15 cellular contexts compared by ENCODE assay signal in the genomic region with DNA sequence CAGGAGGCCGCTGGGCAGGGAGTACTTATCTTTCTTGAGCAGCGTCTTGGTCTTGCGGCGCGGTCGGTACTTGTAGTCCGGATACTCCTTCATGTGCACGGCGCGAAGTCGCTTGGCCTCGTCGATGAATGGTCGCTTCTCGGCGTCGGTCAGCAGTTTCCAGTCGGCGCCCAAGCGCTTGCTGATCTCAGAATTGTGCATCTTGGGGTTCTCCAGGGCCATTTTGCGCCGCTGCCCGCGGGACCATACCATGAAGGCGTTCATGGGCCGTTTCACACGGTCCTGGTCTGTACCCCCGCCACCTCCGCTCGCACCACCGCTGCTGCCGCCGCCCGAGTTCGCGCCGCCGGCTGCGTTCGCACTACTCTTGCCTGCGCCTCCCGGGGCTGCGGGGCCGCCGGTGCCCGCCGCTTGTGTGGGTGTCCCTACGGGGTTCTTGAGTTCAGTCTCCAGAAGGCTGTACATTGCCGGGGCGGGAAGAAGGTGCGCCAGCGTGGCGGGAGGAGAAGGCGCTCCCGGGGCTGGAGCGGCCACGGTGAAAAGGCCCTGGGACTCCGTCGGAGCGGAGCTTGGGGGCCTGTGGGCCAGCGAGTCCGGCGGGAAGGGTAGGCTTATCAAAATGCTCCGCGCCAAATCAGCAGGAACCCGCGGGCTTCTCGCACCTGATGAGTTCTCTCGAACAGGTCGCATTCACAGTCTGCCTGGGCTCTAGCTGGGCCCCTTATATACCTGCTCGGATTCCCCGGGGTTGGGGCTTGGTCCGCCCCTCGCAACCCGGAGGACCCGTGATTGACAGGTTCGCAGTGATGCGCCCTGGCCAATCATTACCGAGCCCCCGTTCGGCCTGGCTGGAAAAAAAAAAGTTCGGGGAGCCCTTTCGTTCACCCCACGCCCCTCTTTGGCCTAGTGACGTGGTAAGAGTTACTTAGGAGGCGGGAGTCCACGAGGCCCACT. TPM values are rescaled to one million over a fixed set of nuclear protein-coding genes. Genes with fewer than 3 reads are reported as not detected.
A peak's percentile ranks its signal among the peaks of the same experiment; 100 is the strongest.
DNase-seq lines count a peak whose midpoint lies in the region; ATAC-seq and TF ChIP-seq lines count a peak whose summit lies in the region.
"Had no signal": no experiment of that assay in that cellular context is flagged by ENCODE, and none has a peak within 500 bp of the region (broad histone marks: within the 10 kb centered on the region; RNA-seq: fewer than 3 reads in every experiment).

A gene (minus strand): TSS at position 699 of the 954 bp plus-strand sequence. CDS start 9 bp downstream, at position 690.

- H3K4me3 ChIP-seq in left ventricle myocardium inferior (peak within 1 kb of the TSS; percentile 57), endodermal cell (ENCODE audit: low read length) (peak within 1 kb of the TSS; percentile 45), neural cell (ENCODE audit: low read length) (peak within 1 kb of the TSS; percentile 61), urinary bladder (ENCODE audit: low read depth, low read length) (peak within 1 kb of the TSS; percentile 31)
- H3K4me3 ChIP-seq: ovary had no signal

- H3K4me1 ChIP-seq in left ventricle myocardium inferior (peaks cover 7% of the 10 kb centered on the region), endodermal cell (ENCODE audit: control insufficient read depth, insufficient read depth, low read length) (no peaks in the 10 kb centered on the region), urinary bladder (ENCODE audit: insufficient read depth) (peaks cover 1% of the 10 kb centered on the region)
- H3K4me1 ChIP-seq: BE2C had no signal

- TF ChIP-seq CTCF in left ventricle myocardium inferior (IDR thresholded peaks at IDR 0.05; ENCODE audit: borderline replicate concordance) = no peak
- no peak for TF ChIP-seq CTCF in endodermal cell (conservative IDR thresholded peaks at IDR 0.05)
- TF ChIP-seq CTCF in neural cell (IDR thresholded peaks at IDR 0.05; ENCODE audit: poor library complexity, severe bottlenecking) = no peak

- H3F3A ChIP-seq in neural cell (ENCODE audit: insufficient read depth, low read length, poor library complexity, severe bottlenecking) = no peaks in the 10 kb centered on the region

- H3K4me1 Mint-ChIP-seq in endodermal cell = peaks cover 58% of the 10 kb centered on the region

- H3K9me2 ChIP-seq in neural cell (ENCODE audit: insufficient read depth, low read length) = no peaks in the 10 kb centered on the region

- no peak within 1 kb of the TSS for H2AFZ ChIP-seq in neural cell (ENCODE audit: low read depth, low read length)

- H3K36me3 ChIP-seq in left ventricle myocardium inferior (no peaks in the 10 kb centered on the region), endodermal cell (ENCODE audit: control insufficient read depth, insufficient read depth, low read length) (no peaks in the 10 kb centered on the region), neural cell (ENCODE audit: insufficient read depth, low read length) (no peaks in the 10 kb centered on the region), urinary bladder (ENCODE audit: insufficient read depth) (no peaks in the 10 kb centered on the region)
- H3K36me3 ChIP-seq: BE2C, ovary had no signal

- H3K4me3 Mint-ChIP-seq in endodermal cell = peak within 1 kb of the TSS; percentile 61
- H3K4me3 Mint-ChIP-seq: activated B cell treated with CpG ODN at 0.5 μM for 24 hours had no signal

- no peaks in the 10 kb centered on the region for H3K79me2 ChIP-seq in neural cell (replicated peaks; ENCODE audit: insufficient read depth, low read length)

- H3K4me2 ChIP-seq in neural cell (ENCODE audit: low read length) = no peak within 1 kb of the TSS

- no peak within 1 kb of the TSS for H3K27ac ChIP-seq in left ventricle myocardium inferior (replicated peaks)
- no peak within 1 kb of the TSS for H3K27ac ChIP-seq in endodermal cell (ENCODE audit: low read depth, low read length)
- H3K27ac ChIP-seq in neural cell (ENCODE audit: low read length) = no peak within 1 kb of the TSS
- H3K27ac ChIP-seq in urinary bladder (ENCODE audit: low read depth) = no peak within 1 kb of the TSS
- H3K27ac ChIP-seq: ovary had no signal

- no peak within 1 kb of the TSS for H3K9ac ChIP-seq in endodermal cell (ENCODE audit: extremely low read depth, low read length, poor library complexity, severe bottlenecking)
- peak within 1 kb of the TSS; percentile 31 for H3K9ac ChIP-seq in neural cell (ENCODE audit: low read length)

- no peak for TF ChIP-seq EP300 in neural cell (conservative IDR thresholded peaks at IDR 0.05; ENCODE audit: poor library complexity, severe bottlenecking)

- H3K9me3 ChIP-seq in left ventricle myocardium inferior (replicated peaks) (no peaks in the 10 kb centered on the region), endodermal cell (ENCODE audit: control insufficient read depth, low read length) (no peaks in the 10 kb centered on the region), neural cell (ENCODE audit: low read length) (no peaks in the 10 kb centered on the region)
- H3K9me3 ChIP-seq: BE2C, ovary had no signal

- intact Hi-C loops in left ventricle myocardium inferior (cut with micrococcal nuclease) = no loop called here
- intact Hi-C loops in left ventricle myocardium superior (cut with micrococcal nuclease) = no loop called here

- 1% methylated on average over 15 to 87 of the region's 87 CpGs for WGBS in endodermal cell (ENCODE audit: insufficient coverage in 1 of 2, insufficient read length in 1 of 2), 2 experiments
- 2% methylated on average over 87 of the region's 87 CpGs for WGBS in urinary bladder

- TF ChIP-seq RAD21 in neural cell (conservative IDR thresholded peaks at IDR 0.05) = no peak

- no peaks in the 10 kb centered on the region for H3K36me3 Mint-ChIP-seq in endodermal cell (ENCODE audit: low read depth)

- no peaks in the 10 kb centered on the region for H3K9me3 Mint-ChIP-seq in endodermal cell
- H3K9me3 Mint-ChIP-seq: activated B cell treated with CpG ODN at 0.5 μM for 24 hours had no signal

- H3K27me3 ChIP-seq in left ventricle myocardium inferior (ENCODE audit: low read depth) (peaks cover 99% of the 10 kb centered on the region), endodermal cell (ENCODE audit: control insufficient read depth, insufficient read depth, low read length, poor library complexity, severe bottlenecking) (peaks cover 95% of the 10 kb centered on the region), neural cell (ENCODE audit: insufficient read depth, low read depth, low read length) (peaks cover 79% of the 10 kb centered on the region)
- H3K27me3 ChIP-seq: ovary had no signal

- H3K27ac Mint-ChIP-seq in endodermal cell = no peak within 1 kb of the TSS
- H3K27ac Mint-ChIP-seq: activated B cell treated with CpG ODN at 0.5 μM for 24 hours had no signal

- ATAC-seq in left ventricle myocardium superior (no peak), GM21528 (IDR thresholded peaks at IDR 0.05; ENCODE audit: low FRiP score, unreplicated experiment) (no peak), HG03469 (IDR thresholded peaks at IDR 0.05; ENCODE audit: unreplicated experiment) (no peak)

- H4K20me1 ChIP-seq in neural cell (ENCODE audit: insufficient read depth) = no peaks in the 10 kb centered on the region

- H3K27me3 Mint-ChIP-seq in endodermal cell (ENCODE audit: insufficient read depth) = peaks cover 96% of the 10 kb centered on the region

- DNase-seq in left ventricle myocardium inferior = no peak
- DNase-seq in left ventricle myocardium superior = no peak
- peak; percentile 85 for DNase-seq in endodermal cell
- no peak for DNase-seq in T1000 (lab: John Stamatoyannopoulos, UW)
- DNase-seq: activated B cell treated with CpG ODN at 0.5 μM for 24 hours, activated gamma-delta T cell treated with Interleukin-2 at 50 U/mL for 16 hours, NCI-H345, ovary had no signal

TF ChIP-seq in neural cell, 6 proteins besides CTCF, POLR2A, EP300 and RAD21:
- TF ChIP-seq TAF1 (IDR thresholded peaks at IDR 0.05; ENCODE audit: low read depth) (no peak), POLR2AphosphoS5 (IDR thresholded peaks at IDR 0.05) (no peak), SMC3 (conservative IDR thresholded peaks at IDR 0.05; ENCODE audit: poor library complexity) (no peak), MXI1 (conservative IDR thresholded peaks at IDR 0.05; ENCODE audit: poor library complexity, severe bottlenecking) (no peak)
- TF ChIP-seq, protein P1, sequence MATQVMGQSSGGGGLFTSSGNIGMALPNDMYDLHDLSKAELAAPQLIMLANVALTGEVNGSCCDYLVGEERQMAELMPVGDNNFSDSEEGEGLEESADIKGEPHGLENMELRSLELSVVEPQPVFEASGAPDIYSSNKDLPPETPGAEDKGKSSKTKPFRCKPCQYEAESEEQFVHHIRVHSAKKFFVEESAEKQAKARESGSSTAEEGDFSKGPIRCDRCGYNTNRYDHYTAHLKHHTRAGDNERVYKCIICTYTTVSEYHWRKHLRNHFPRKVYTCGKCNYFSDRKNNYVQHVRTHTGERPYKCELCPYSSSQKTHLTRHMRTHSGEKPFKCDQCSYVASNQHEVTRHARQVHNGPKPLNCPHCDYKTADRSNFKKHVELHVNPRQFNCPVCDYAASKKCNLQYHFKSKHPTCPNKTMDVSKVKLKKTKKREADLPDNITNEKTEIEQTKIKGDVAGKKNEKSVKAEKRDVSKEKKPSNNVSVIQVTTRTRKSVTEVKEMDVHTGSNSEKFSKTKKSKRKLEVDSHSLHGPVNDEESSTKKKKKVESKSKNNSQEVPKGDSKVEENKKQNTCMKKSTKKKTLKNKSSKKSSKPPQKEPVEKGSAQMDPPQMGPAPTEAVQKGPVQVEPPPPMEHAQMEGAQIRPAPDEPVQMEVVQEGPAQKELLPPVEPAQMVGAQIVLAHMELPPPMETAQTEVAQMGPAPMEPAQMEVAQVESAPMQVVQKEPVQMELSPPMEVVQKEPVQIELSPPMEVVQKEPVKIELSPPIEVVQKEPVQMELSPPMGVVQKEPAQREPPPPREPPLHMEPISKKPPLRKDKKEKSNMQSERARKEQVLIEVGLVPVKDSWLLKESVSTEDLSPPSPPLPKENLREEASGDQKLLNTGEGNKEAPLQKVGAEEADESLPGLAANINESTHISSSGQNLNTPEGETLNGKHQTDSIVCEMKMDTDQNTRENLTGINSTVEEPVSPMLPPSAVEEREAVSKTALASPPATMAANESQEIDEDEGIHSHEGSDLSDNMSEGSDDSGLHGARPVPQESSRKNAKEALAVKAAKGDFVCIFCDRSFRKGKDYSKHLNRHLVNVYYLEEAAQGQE (IDR thresholded peaks at IDR 0.05; ENCODE audit: borderline replicate concordance) = no peak

RNA-seq across cellular contexts. Expression of the gene that starts here (rescaled TPM):
- total RNA-seq in left ventricle myocardium inferior = not detected
- total RNA-seq in left ventricle myocardium superior = not detected
- total RNA-seq in endodermal cell = 1 to 10 TPM in 1 of 2 donors, under 1 TPM in 1; 0.27 to 2.0 TPM
- polyA plus RNA-seq in endodermal cell (2013, experiment 1 of 2) = 29.3 TPM
- polyA plus RNA-seq in endodermal cell (2013, experiment 2 of 2) = 18.7 TPM
- polyA plus RNA-seq in neural cell = 0.26 and 1.2 TPM in 2 replicates
- polyA minus RNA-seq in neural cell = 0.81 and 1.2 TPM in 2 replicates
- total RNA-seq in urinary bladder = not detected
- polyA plus RNA-seq in urinary bladder = not detected
- total RNA-seq: activated B cell treated with CpG ODN at 0.5 μM for 24 hours, LHCN-M2, Right ventricle myocardium inferior had no signal
